In the genomic region with DNA sequence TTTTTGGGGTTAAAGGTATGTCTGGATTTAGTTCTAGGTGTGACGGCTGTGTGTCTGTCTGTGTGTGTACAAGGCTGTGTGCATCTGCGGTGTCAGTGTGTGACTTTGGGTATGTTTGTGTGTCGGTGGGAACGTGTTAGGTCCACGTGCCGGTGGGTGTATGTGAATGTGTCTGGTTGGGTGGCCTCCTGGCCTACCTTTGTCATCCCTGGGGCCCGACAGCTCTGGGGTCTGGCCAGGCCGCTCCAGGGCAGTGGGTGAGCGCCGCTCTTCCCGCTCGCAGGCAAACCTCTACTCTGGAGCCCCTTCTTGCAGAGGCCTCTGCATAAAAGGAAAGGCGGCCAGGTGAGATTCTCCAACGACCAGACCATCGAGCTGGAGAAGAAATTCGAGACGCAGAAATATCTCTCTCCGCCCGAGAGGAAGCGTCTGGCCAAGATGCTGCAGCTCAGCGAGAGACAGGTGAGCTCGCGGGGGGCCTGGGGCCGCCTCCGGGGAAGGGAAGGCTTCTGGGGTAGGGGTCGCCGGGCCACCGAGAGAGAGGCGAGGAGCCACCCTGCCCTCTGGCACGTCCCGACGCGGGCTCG, we compare ENCODE assay signal across 11 cellular contexts. TPM values are rescaled to one million over a fixed set of nuclear protein-coding genes. Genes with fewer than 3 reads are reported as not detected.
A peak's percentile ranks its signal among the peaks of the same experiment; 100 is the strongest.
DNase-seq lines count a peak whose midpoint lies in the region; ATAC-seq and TF ChIP-seq lines count a peak whose summit lies in the region.
"Had no signal": no experiment of that assay in that cellular context is flagged by ENCODE, and none has a peak within 500 bp of the region (broad histone marks: within the 10 kb centered on the region; RNA-seq: fewer than 3 reads in every experiment).

No MANE protein-coding gene starts in this region.

- DNase-seq in activated CD4-positive, alpha-beta T cell treated with anti-CD3 and anti-CD28 coated beads, Interleukin-2, amount 10 ng/mL, durations not matched to agents 7 days and 5 days: no peak
- DNase-seq in activated CD4-positive, alpha-beta T cell treated with anti-CD3 and anti-CD28 coated beads for 1 hour: no peak
- DNase-seq in mesenchymal stem cell (no peak), thyroid gland (peak in 1 of 2 donors; percentile 37), GM13976 (ENCODE audit: low spot score) (no peak)
- DNase-seq in NK-92 treated with Interleukin-12 subunit alpha and Interleukin-12 subunit beta, amount 100 ng/mL, for 24 hours (lab: John Stamatoyannopoulos, UW): no peak
- DNase-seq: activated naive CD4-positive, alpha-beta T cell had no signal

- H3K4me1 ChIP-seq in mesenchymal stem cell (ENCODE audit: control insufficient read depth, insufficient read depth, low read depth, low read length): peaks cover 26% of the 10 kb centered on the region
- peaks cover 14 to 33% of the 10 kb centered on the region in 2 donors for H3K4me1 ChIP-seq in thyroid gland

- peak overlapping the region in 1 of 2 experiments; percentile 22 for H3K14ac ChIP-seq in mesenchymal stem cell (ENCODE audit: low read length in 2 of 2)

- peaks cover 37 to 87% of the 10 kb centered on the region in 2 experiments for H3K27me3 ChIP-seq in mesenchymal stem cell (ENCODE audit: control insufficient read depth in 1 of 2, insufficient read depth in 1 of 2, low read length in 2 of 2)
- H3K27me3 ChIP-seq in thyroid gland: no peaks in the 10 kb centered on the region

- H3K4me1 Mint-ChIP-seq in activated CD4-positive, alpha-beta T cell treated with anti-CD3 and anti-CD28 coated beads, Interleukin-2, amount 10 ng/mL, durations not matched to agents 7 days and 5 days: peaks cover 22% of the 10 kb centered on the region
- peaks cover 26% of the 10 kb centered on the region for H3K4me1 Mint-ChIP-seq in brain

- TF ChIP-seq POLR2A in thyroid gland (IDR thresholded peaks at IDR 0.05): no peak

- H3K27me3 Mint-ChIP-seq in activated CD4-positive, alpha-beta T cell treated with anti-CD3 and anti-CD28 coated beads, Interleukin-2, amount 10 ng/mL, durations not matched to agents 7 days and 5 days: peaks cover 77% of the 10 kb centered on the region
- H3K27me3 Mint-ChIP-seq in brain: peaks cover 95% of the 10 kb centered on the region

- H3K9me3 ChIP-seq in mesenchymal stem cell (ENCODE audit: control insufficient read depth, low read length): no peaks in the 10 kb centered on the region
- no peaks in the 10 kb centered on the region for H3K9me3 ChIP-seq in thyroid gland

- peaks cover 4% of the 10 kb centered on the region for H3K36me3 Mint-ChIP-seq in activated CD4-positive, alpha-beta T cell treated with anti-CD3 and anti-CD28 coated beads, Interleukin-2, amount 10 ng/mL, durations not matched to agents 7 days and 5 days (ENCODE audit: low read depth)
- peaks cover 7% of the 10 kb centered on the region for H3K36me3 Mint-ChIP-seq in brain

- H3K4me3 ChIP-seq in mesenchymal stem cell (ENCODE audit: insufficient read depth in 1 of 2, low read depth in 1 of 2, low read length in 2 of 2): no peak overlapping the region
- H3K4me3 ChIP-seq in thyroid gland (replicated peaks in 1 of 3): peak overlapping the region; percentile 94 to 99 (median 94)

- peak overlapping the region; percentile 25 for H3K27ac Mint-ChIP-seq in activated CD4-positive, alpha-beta T cell treated with anti-CD3 and anti-CD28 coated beads, Interleukin-2, amount 10 ng/mL, durations not matched to agents 7 days and 5 days
- H3K27ac Mint-ChIP-seq in brain: no peak overlapping the region
- H3K27ac Mint-ChIP-seq: mesothelial cell of epicardium had no signal

- H3K79me1 ChIP-seq in mesenchymal stem cell (replicated peaks; ENCODE audit: low read length, poor library complexity, severe bottlenecking): no peaks in the 10 kb centered on the region

- H2BK120ac ChIP-seq in mesenchymal stem cell (ENCODE audit: low read depth, low read length): no peak overlapping the region

- H3K4me2 ChIP-seq in mesenchymal stem cell (ENCODE audit: low read length, poor library complexity, severe bottlenecking): peak overlapping the region; percentile 12

- no peak overlapping the region for H2AK5ac ChIP-seq in mesenchymal stem cell (ENCODE audit: low read length, severe bottlenecking)

- WGBS in mesenchymal stem cell: 12% methylated on average over 34 of the region's 34 CpGs
- WGBS in thyroid gland, 2 donors: 14 to 22% methylated on average over 19 to 31 of the region's 34 CpGs

- no peak overlapping the region for H2AFZ ChIP-seq in mesenchymal stem cell (ENCODE audit: low read depth, low read length)

- no peak overlapping the region for H2BK15ac ChIP-seq in mesenchymal stem cell (ENCODE audit: low read depth, poor library complexity, severe bottlenecking)

- peak overlapping the region in 1 of 2 experiments; percentile 1 for H3K4ac ChIP-seq in mesenchymal stem cell (ENCODE audit: low read depth in 1 of 2, low read length in 2 of 2)

- H3K9me3 Mint-ChIP-seq in activated CD4-positive, alpha-beta T cell treated with anti-CD3 and anti-CD28 coated beads, Interleukin-2, amount 10 ng/mL, durations not matched to agents 7 days and 5 days: no peaks in the 10 kb centered on the region
- peaks cover 12 to 19% (median 15%) of the 10 kb centered on the region in 5 experiments for H3K9me3 Mint-ChIP-seq in brain

- peak overlapping the region; percentile 16 for H3K4me3 Mint-ChIP-seq in activated CD4-positive, alpha-beta T cell treated with anti-CD3 and anti-CD28 coated beads, Interleukin-2, amount 10 ng/mL, durations not matched to agents 7 days and 5 days
- peak overlapping the region in 4 of 5 experiments; percentile 31 to 78 (median 38) for H3K4me3 Mint-ChIP-seq in brain
- H3K4me3 Mint-ChIP-seq: mesothelial cell of epicardium had no signal

- H3K36me3 ChIP-seq in mesenchymal stem cell (ENCODE audit: control insufficient read depth in 1 of 2, insufficient read depth in 2 of 2, low read depth in 1 of 2, low read length in 2 of 2) (peaks cover 0 to 3% of the 10 kb centered on the region in 2 experiments), thyroid gland (peaks cover 12 to 22% of the 10 kb centered on the region in 2 donors)

- H2BK5ac ChIP-seq in mesenchymal stem cell (ENCODE audit: low read depth, low read length, poor library complexity, severe bottlenecking): no peak overlapping the region

- in situ Hi-C loops in GM13976 (cut with MboI; ENCODE audit: low sequenced_read_pairs, unreplicated experiment): no loop called here

- H3K23ac ChIP-seq in mesenchymal stem cell (ENCODE audit: low read length in 2 of 2): no peak overlapping the region

- intact Hi-C loops in thyroid gland (cut with DNase I): no loop called here

- H3K27ac ChIP-seq in mesenchymal stem cell (ENCODE audit: low read length, poor library complexity, severe bottlenecking) (no peak overlapping the region), thyroid gland (peak overlapping the region; percentile 99 to 100 (median 99))

- H2BK12ac ChIP-seq in mesenchymal stem cell (ENCODE audit: low read length in 2 of 2): no peak overlapping the region

- no peak overlapping the region for H3K9ac ChIP-seq in mesenchymal stem cell (ENCODE audit: low read length)

- TF ChIP-seq CTCF in brain (conservative IDR thresholded peaks at IDR 0.05): no peak
- no peak for TF ChIP-seq CTCF in thyroid gland (IDR thresholded peaks at IDR 0.05)
- TF ChIP-seq CTCF in GM13976 (IDR thresholded peaks at IDR 0.05; ENCODE audit: borderline replicate concordance, control extremely low read depth, extremely low read depth, insufficient read depth, missing control alignments): no peak

- no peak overlapping the region for H4K91ac ChIP-seq in mesenchymal stem cell (ENCODE audit: low read length)

- POLR2A ChIA-PET in activated CD4-positive, alpha-beta T cell treated with anti-CD3 and anti-CD28 coated beads, Interleukin-2, amount 10 ng/mL, durations not matched to agents 7 days and 5 days (lab: Charles Lee): no interaction called here

- ATAC-seq in GM18861 (IDR thresholded peaks at IDR 0.05; ENCODE audit: unreplicated experiment): no peak
- ATAC-seq: Panc1 had no signal

- H4K8ac ChIP-seq in mesenchymal stem cell (ENCODE audit: low read length): peak overlapping the region; percentile 50

- CTCF ChIA-PET in activated CD4-positive, alpha-beta T cell treated with anti-CD3 and anti-CD28 coated beads, Interleukin-2, amount 10 ng/mL, durations not matched to agents 7 days and 5 days (lab: Charles Lee): interaction anchor here (0.6 kb wide), 2 partner anchors 70 to 285 kb away, joined by 3 read pairs; no protein-coding TSS in a partner anchor

- H3K18ac ChIP-seq in mesenchymal stem cell (ENCODE audit: low read depth in 1 of 2, low read length in 2 of 2): peak overlapping the region in 1 of 2 experiments; percentile 58

RNA-seq across cellular contexts. Expression of a gene that starts 2.4 kb away (rescaled TPM):
- total RNA-seq in activated CD4-positive, alpha-beta T cell treated with anti-CD3 and anti-CD28 coated beads, Interleukin-2, amount 10 ng/mL, durations not matched to agents 7 days and 5 days: under 1 TPM in 1 of 2 experiments, not detected in 1; 0.25 TPM
- polyA plus RNA-seq in brain (ENCODE audit: insufficient read depth, low read depth, low replicate concordance): 5.1 TPM
- 9.0 TPM for polyA plus RNA-seq in mesenchymal stem cell (2013, experiment 1 of 2)
- 8.7 TPM for polyA plus RNA-seq in mesenchymal stem cell (2013, experiment 2 of 2)
- 100 to 1,000 TPM in 3 of 4 donors, 10 to 100 TPM in 1; 90.9 to 154 (median 122) TPM for total RNA-seq in thyroid gland

Comparison
In these comparisons a context has a peak if more than half of its experiments do, and no peak if none do; other contexts are left out.
1. H3K4me3 ChIP-seq: peak in thyroid gland (3 of 3); none in mesenchymal stem cell (0 of 2).
2. RNA of a gene that starts 2.4 kb away (total RNA-seq): 90.9 to 154 TPM in thyroid gland; 0.25 TPM in activated CD4-positive, alpha-beta T cell treated with anti-CD3 and anti-CD28 coated beads, Interleukin-2, amount 10 ng/mL, durations not matched to agents 7 days and 5 days; every median in the first group is over 10 times any median in the second.